In genomic region chr5:154611341-154611767, GRCh38 we compare ENCODE assay signal across 9 cellular contexts.
DNase-seq lines count a peak whose midpoint lies in the region; ATAC-seq and TF ChIP-seq lines count a peak whose summit lies in the region.
"Had no signal": no experiment of that assay in that cellular context is flagged by ENCODE, and none has a peak within 500 bp of the region (broad histone marks: within the 10 kb centered on the region; RNA-seq: fewer than 3 reads in every experiment).

No MANE protein-coding gene starts in this region.

- in situ Hi-C loops in IMR-90 (cut with MboI; ENCODE audit: low sequenced_read_pairs): loop anchor here (10.0 kb wide), 1 partner anchor 537 kb away; no protein-coding TSS in a partner anchor

- no peaks in the 10 kb centered on the region for H3K9me1 ChIP-seq in IMR-90 (ENCODE audit: insufficient read depth, low read length)

- H2AK5ac ChIP-seq in IMR-90 (ENCODE audit: low read depth, low read length): no peak overlapping the region

- no peak overlapping the region for H3K14ac ChIP-seq in IMR-90 (replicated peaks; ENCODE audit: low read depth, low read length)

- H3K9ac ChIP-seq in IMR-90 (ENCODE audit: low read depth, low read length): no peak overlapping the region

- H4K5ac ChIP-seq in IMR-90 (ENCODE audit: low read depth, low read length): no peak overlapping the region

- POLR2A ChIA-PET in AG04450 (lab: Yijun Ruan, JAX): no interaction called here
- POLR2A ChIA-PET in IMR-90 (lab: Charles Lee; ENCODE audit: unreplicated experiment): no interaction called here

- H2BK120ac ChIP-seq in IMR-90 (ENCODE audit: low read depth, low read length): no peak overlapping the region

- H3K27ac ChIP-seq in AG04450 (ENCODE audit: low read depth, low read length): no peak overlapping the region
- H3K27ac ChIP-seq in IMR-90 (ENCODE audit: insufficient read depth, low read length): no peak overlapping the region

- dilution Hi-C loops in IMR-90 (cut with HindIII; ENCODE audit: low sequenced_read_pairs, unreplicated experiment): no loop called here

- H3K4me3 ChIP-seq in AG04450 (ENCODE audit: low read depth, low read length): peak overlapping the region; percentile 47
- peak overlapping the region; percentile 1; the same call in 1 of the 2 replicates for H3K4me3 ChIP-seq in IMR-90 (ENCODE audit: insufficient read depth, low read depth, low read length)
- peak overlapping the region; percentile 48 for H3K4me3 ChIP-seq in epithelial cell of proximal tubule (ENCODE audit: low read depth, low read length)

- H2BK15ac ChIP-seq in IMR-90 (ENCODE audit: low read depth, low read length): no peak overlapping the region

- no peak overlapping the region for H3K56ac ChIP-seq in IMR-90 (ENCODE audit: extremely low read depth, insufficient read depth, low read length)

- H2BK20ac ChIP-seq in IMR-90 (ENCODE audit: low read depth, low read length): no peak overlapping the region

- H2BK5ac ChIP-seq in IMR-90 (ENCODE audit: low read depth, low read length, poor library complexity, severe bottlenecking): no peak overlapping the region

- H3K27me3 ChIP-seq in AG04450 (ENCODE audit: control insufficient read depth, insufficient read depth, low read length) (peaks cover 58% of the 10 kb centered on the region), IMR-90 (ENCODE audit: control insufficient read depth, insufficient read depth, low read length) (peaks cover 57% of the 10 kb centered on the region)

- H4K8ac ChIP-seq in IMR-90 (ENCODE audit: low read depth in 2 of 2, low read length in 2 of 2): no peak overlapping the region

- peaks cover 3% of the 10 kb centered on the region; the same call in 1 of the 2 replicates for H3K4me1 ChIP-seq in IMR-90 (ENCODE audit: control insufficient read depth, insufficient read depth, low read length)

- no peak for TF ChIP-seq RAD21 in IMR-90 (IDR thresholded peaks at IDR 0.05; ENCODE audit: low read length)

- H4K20me1 ChIP-seq in IMR-90 (ENCODE audit: insufficient read depth, low read length): no peaks in the 10 kb centered on the region

- no peaks in the 10 kb centered on the region for H3K79me1 ChIP-seq in IMR-90 (ENCODE audit: low read depth in 1 of 2, low read length in 2 of 2)

- peak overlapping the region; percentile 70 for H3K4me2 ChIP-seq in IMR-90 (ENCODE audit: low read depth, low read length)

- H2AFZ ChIP-seq in IMR-90 (replicated peaks; ENCODE audit: low read length, poor library complexity): peak overlapping the region; percentile 89

- TF ChIP-seq POLR2A in IMR-90 (IDR thresholded peaks at IDR 0.05; ENCODE audit: low read depth, low read length): no peak

- DNase-seq in AG04450 (ENCODE audit: low read depth, low spot score) (no peak), IMR-90 (peak; percentile 18), epithelial cell of proximal tubule (ENCODE audit: low read depth) (no peak), myocyte (ENCODE audit: low read depth) (peak; percentile 9), HuH-7.5 (ENCODE audit: low spot score) (no peak), hepatic stellate cell (ENCODE audit: low spot score) (no peak), NCI-H1092 treated with DMSO at 0.1 percent for 48 hours (lab: John Stamatoyannopoulos, UW) (no peak)
- DNase-seq: NCI-H2081 had no signal

- no peak overlapping the region for H3K4ac ChIP-seq in IMR-90 (ENCODE audit: low read depth, low read length)

- no peak overlapping the region for H3K18ac ChIP-seq in IMR-90 (ENCODE audit: low read depth, low read length)

- H2AK9ac ChIP-seq in IMR-90 (replicated peaks; ENCODE audit: low read depth, low read length, poor library complexity): peak overlapping the region; percentile 48

- no peak overlapping the region for H4K91ac ChIP-seq in IMR-90 (ENCODE audit: insufficient read depth, low read depth, low read length)

- TF ChIP-seq CTCF in AG04450 (IDR thresholded peaks at IDR 0.05; ENCODE audit: low read depth, low read length) (no peak), IMR-90 (conservative IDR thresholded peaks at IDR 0.05; ENCODE audit: low read depth, low read length) (no peak), epithelial cell of proximal tubule (conservative IDR thresholded peaks at IDR 0.05; ENCODE audit: low read depth, low read length) (no peak)

- WGBS in IMR-90 (ENCODE audit: extremely low coverage in 2 of 2, insufficient read length in 1 of 2), 2 experiments: 10% methylated on average over 2 of the region's 23 CpGs; no CpG with 5 or more reads in 1 of the 2 experiments

- CTCF ChIA-PET in AG04450 (lab: Charles Lee) (interaction anchor here (0.6 to 6.2 kb wide), 3 partner anchors 90 to 145 kb away, joined by 3 to 70 read pairs (median 3); no protein-coding TSS in a partner anchor), IMR-90 (lab: Yijun Ruan, JAX) (interaction anchor here (0.6 to 0.8 kb wide), 2 partner anchors 144 to 391 kb away, joined by 3 read pairs; no protein-coding TSS in a partner anchor)

- no TSS peak for BruUV-seq in IMR-90 (replicated peaks; lab: Mats Ljungman, UMichigan)

- peak; percentile 22; the same call in 1 of the 2 replicates for ATAC-seq in IMR-90 (ENCODE audit: low read depth)
- no peak for ATAC-seq in HG02763 (IDR thresholded peaks at IDR 0.05; ENCODE audit: unreplicated experiment)

- H3K36me3 ChIP-seq in IMR-90 (ENCODE audit: control insufficient read depth, insufficient read depth, low read length): no peaks in the 10 kb centered on the region

- 0 out of 2 replicates have a peak overlapping the region, but pooled peaks have one; percentile 31 for H3K23ac ChIP-seq in IMR-90 (ENCODE audit: low read depth, low read length)

- intact Hi-C loops in IMR-90 (cut with micrococcal nuclease): loop anchor here (2.0 kb wide), 1 partner anchor 91 kb away; no protein-coding TSS in a partner anchor

- H3K9me3 ChIP-seq in AG04450 (ENCODE audit: control insufficient read depth, insufficient read depth, low read length) (no peaks in the 10 kb centered on the region; the same call in 1 of the 2 replicates), IMR-90 (ENCODE audit: control insufficient read depth, insufficient read depth, low read length) (no peaks in the 10 kb centered on the region)

TF ChIP-seq in IMR-90, 13 proteins besides CTCF, POLR2A, EP300 and RAD21:
- TF ChIP-seq RFX5 (IDR thresholded peaks at IDR 0.05; ENCODE audit: low read depth, low read length) (no peak), USF2 (IDR thresholded peaks at IDR 0.05; ENCODE audit: low read depth, low read length) (no peak), SMC3 (IDR thresholded peaks at IDR 0.05; ENCODE audit: low read depth, low read length) (no peak), FOS (IDR thresholded peaks at IDR 0.05; ENCODE audit: low read depth, low read length) (no peak)

Comparison
In these comparisons a context has a peak if more than half of its experiments do, and no peak if none do; other contexts are left out.
1. DNase-seq: peak in IMR-90 (single experiment) and myocyte (single experiment); none in AG04450 (single experiment), epithelial cell of proximal tubule (single experiment), HuH-7.5 (single experiment), hepatic stellate cell (single experiment) and NCI-H1092 treated with DMSO at 0.1 percent for 48 hours (single experiment).
2. Peak in every context shown above with its lines, with median percentiles within 50 percentile points of each other: H3K4me3 ChIP-seq.